8 cellular contexts compared by ENCODE assay signal in genomic region chr15:85667491-85668424, GRCh38.
DNase-seq lines count a peak whose midpoint lies in the region; ATAC-seq, FAIRE-seq and TF ChIP-seq lines count a peak whose summit lies in the region.

No MANE protein-coding gene starts in this region.

- 43 to 48% methylated on average over 5 of the region's 5 CpGs for WGBS in testis, 2 donors

- CTCF ChIA-PET in BJ (lab: Yijun Ruan, JAX) = interaction anchor here (0.6 to 0.7 kb wide), 2 partner anchors 64 to 98 kb away, joined by 3 read pairs; no protein-coding TSS in a partner anchor

- no peak overlapping the region for H3K4me3 ChIP-seq in BJ (ENCODE audit: low read depth, low read length)
- no peak overlapping the region for H3K4me3 ChIP-seq in testis
- no peak overlapping the region for H3K4me3 ChIP-seq in dorsolateral prefrontal cortex

- H3K9me3 ChIP-seq in testis = no peaks in the 10 kb centered on the region

- H3K4me1 ChIP-seq in testis = peaks cover 35% of the 10 kb centered on the region

- peak overlapping the region; percentile 55 to 75 for H3K27ac ChIP-seq in testis
- peak overlapping the region in 20 of 59 donors; percentile 3 to 76 (median 36) for H3K27ac ChIP-seq in dorsolateral prefrontal cortex

- H3K36me3 ChIP-seq in BJ (ENCODE audit: control insufficient read depth, insufficient read depth, low read length) = no peaks in the 10 kb centered on the region
- H3K36me3 ChIP-seq in testis (ENCODE audit: low read depth, missing control alignments) = no peaks in the 10 kb centered on the region

- POLR2A ChIA-PET in BJ (lab: Charles Lee) = interaction anchor here (0.7 kb wide), 1 partner anchor 361 kb away, joined by 3 read pairs; no protein-coding TSS in a partner anchor

- TF ChIP-seq CTCF in BJ (IDR thresholded peaks at IDR 0.05; ENCODE audit: insufficient read depth, low read depth, low read length) (no peak), testis (IDR thresholded peaks at IDR 0.05) (no peak), dorsolateral prefrontal cortex (IDR thresholded peaks at IDR 0.05 in 54 of 56, conservative IDR thresholded peaks at IDR 0.05 in 2 of 56; ENCODE audit: low read depth in 1 of 56, partially characterized antibody in 56 of 56) (no peak)

- peak; percentile 96 for FAIRE-seq in GM19239 (lab: Jason Lieb, UNC)
- peak; percentile 18 for FAIRE-seq in colon (lab: Jason Lieb, UNC)

- ATAC-seq in HG03342 (IDR thresholded peaks at IDR 0.05; ENCODE audit: unreplicated experiment) = peak; percentile 94

- intact Hi-C loops in testis (cut with DNase I; ENCODE audit: low total_unique reads) (no loop called here), dorsolateral prefrontal cortex (cut with DNase I) (no loop called here)

- TF ChIP-seq POLR2A in testis (IDR thresholded peaks at IDR 0.05) = no peak

- no peaks in the 10 kb centered on the region for H3K27me3 ChIP-seq in BJ (ENCODE audit: control insufficient read depth, insufficient read depth, low read length)
- no peaks in the 10 kb centered on the region for H3K27me3 ChIP-seq in testis
- no peaks in the 10 kb centered on the region for H3K27me3 ChIP-seq in dorsolateral prefrontal cortex

- peak; percentile 99 for DNase-seq in BJ (ENCODE audit: low read depth)
- no peak for DNase-seq in GM19239 (ENCODE audit: insufficient read length, low spot score)
- DNase-seq in T-helper 1 cell = peak in 4 of 5 donors; percentile 50 to 87 (median 62)
- peak; percentile 42 for DNase-seq in medulla oblongata (ENCODE audit: extremely low spot score)
- peak; percentile 46 for DNase-seq in testis
- no peak for DNase-seq in dorsolateral prefrontal cortex

Comparison
In these comparisons a context has a peak if more than half of its experiments do, and no peak if none do; other contexts are left out.
1. DNase-seq: peak in BJ (single experiment), T-helper 1 cell (4 of 5), medulla oblongata (single experiment) and testis (single experiment); none in GM19239 (single experiment) and dorsolateral prefrontal cortex (0 of 10).